ENCODE assay signal across 13 cellular contexts in the genomic region with DNA sequence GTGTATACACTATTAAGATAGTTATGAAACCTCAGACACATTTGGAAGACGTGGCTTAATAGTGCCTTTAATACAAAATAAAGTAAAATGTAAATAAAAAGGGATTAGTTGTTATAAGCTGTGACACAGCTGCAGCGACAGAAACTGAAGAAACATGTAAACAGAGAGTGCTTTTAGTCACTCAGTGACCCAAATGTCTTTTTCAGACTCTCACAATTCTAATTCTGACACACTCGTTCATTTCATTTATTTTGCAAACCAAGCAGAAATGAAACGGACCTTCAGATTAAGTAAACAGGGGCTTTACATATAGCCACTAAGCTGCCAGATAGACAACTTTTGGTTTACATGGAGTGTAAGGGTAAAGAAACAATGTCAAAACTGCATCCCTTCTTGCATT.
"Had no signal": no experiment of that assay in that cellular context is flagged by ENCODE, and none has a peak within 500 bp of the region (broad histone marks: within the 10 kb centered on the region; RNA-seq: fewer than 3 reads in every experiment).

No MANE protein-coding gene starts in this region.

- ATAC-seq: effector memory CD8-positive, alpha-beta T cell; gastrocnemius medialis; heart left ventricle; left ventricle myocardium superior; natural killer cell; stimulated activated naive CD8-positive, alpha-beta T cell treated with anti-CD3 and anti-CD28 coated beads, Interleukin-15, Interleukin-2, amounts not matched to agents 100 U/mL and 50 U/mL, for 24 hours had no signal

- H3K36me3 ChIP-seq: cardiac muscle cell, gastrocnemius medialis, heart left ventricle, upper lobe of left lung had no signal

- H3K4me3 ChIP-seq: cardiac muscle cell, gastrocnemius medialis, heart left ventricle, upper lobe of left lung had no signal

- H3K36me3 Mint-ChIP-seq: activated naive CD8-positive, alpha-beta T cell; natural killer cell had no signal

- DNase-seq: activated CD4-positive, alpha-beta T cell treated with anti-CD3 and anti-CD28 coated beads, Interleukin-2, amount 50 U/mL, for 48 hours; dermis blood vessel endothelial cell; effector memory CD8-positive, alpha-beta T cell; gastrocnemius medialis; heart left ventricle; left ventricle myocardium superior; natural killer cell; stimulated activated naive CD8-positive, alpha-beta T cell treated with anti-CD3 and anti-CD28 coated beads, Interleukin-15, Interleukin-2, amounts not matched to agents 100 U/mL and 50 U/mL, for 24 hours; upper lobe of left lung had no signal

- H3K9me3 Mint-ChIP-seq: activated T-helper 1 cell treated with anti-CD3 and anti-CD28 coated beads, Interleukin-12 subunit alpha, Interleukin-12 subunit beta, Interleukin-2, Interleukin-4 antibody, amounts not matched to agents 30 ng/mL and 10 ng/mL and 1 ng/mL, durations not matched to agents 14 hours and 24 hours and 36 hours had no signal

- H3K4me1 ChIP-seq: gastrocnemius medialis, heart left ventricle, upper lobe of left lung had no signal

- H3K27ac ChIP-seq: epithelial cell of prostate, gastrocnemius medialis had no signal

- H3K27ac Mint-ChIP-seq: activated naive CD8-positive, alpha-beta T cell; activated T-helper 1 cell treated with anti-CD3 and anti-CD28 coated beads, Interleukin-12 subunit alpha, Interleukin-12 subunit beta, Interleukin-2, Interleukin-4 antibody, amounts not matched to agents 30 ng/mL and 10 ng/mL and 1 ng/mL, durations not matched to agents 14 hours and 24 hours and 36 hours; effector memory CD8-positive, alpha-beta T cell; natural killer cell had no signal

- H3K27me3 ChIP-seq: cardiac muscle cell, gastrocnemius medialis, upper lobe of left lung had no signal

- H3K9me3 ChIP-seq: gastrocnemius medialis, upper lobe of left lung had no signal

- H3K4me1 Mint-ChIP-seq: natural killer cell had no signal

- H3K4me3 Mint-ChIP-seq: activated naive CD8-positive, alpha-beta T cell; activated T-helper 1 cell treated with anti-CD3 and anti-CD28 coated beads, Interleukin-12 subunit alpha, Interleukin-12 subunit beta, Interleukin-2, Interleukin-4 antibody, amounts not matched to agents 30 ng/mL and 10 ng/mL and 1 ng/mL, durations not matched to agents 14 hours and 24 hours and 36 hours; effector memory CD8-positive, alpha-beta T cell; natural killer cell had no signal
